ENCODE assay signal across 23 cellular contexts in genomic region chrX:121245763-121246162, GRCh38.
DNase-seq lines count a peak whose midpoint lies in the region; ATAC-seq, FAIRE-seq and TF ChIP-seq lines count a peak whose summit lies in the region.
"Had no signal": no experiment of that assay in that cellular context is flagged by ENCODE, and none has a peak within 500 bp of the region (broad histone marks: within the 10 kb centered on the region; RNA-seq: fewer than 3 reads in every experiment).

No MANE protein-coding gene starts in this region.

- H3K4me2 ChIP-seq in H1 (ENCODE audit: insufficient read depth in 1 of 2, low read depth in 2 of 2, low read length in 2 of 2) (no peak overlapping the region), HepG2 (ENCODE audit: low read depth, low read length) (0 out of 2 replicates have a peak overlapping the region, but pooled peaks have one; percentile 3), neural progenitor cell (no peak overlapping the region)
- H3K4me2 ChIP-seq: A549, BLaER1 had no signal

- H2BK20ac ChIP-seq in H1 (ENCODE audit: low read length), result no peak overlapping the region

- TF ChIP-seq RAD21 in H1 (IDR thresholded peaks at IDR 0.05 in 1 of 2, conservative IDR thresholded peaks at IDR 0.05 in 1 of 2; ENCODE audit: low read depth in 2 of 2, low read length in 2 of 2) (no peak), HepG2 (CRISPR knock-in tag; IDR thresholded peaks at IDR 0.05) (no peak)

- H2BK120ac ChIP-seq in H1 (replicated peaks; ENCODE audit: low read depth, low read length), result no peak overlapping the region

- no peaks in the 10 kb centered on the region for H3K27me3 ChIP-seq in H1 (replicated peaks in 1 of 4; ENCODE audit: control insufficient read depth in 3 of 4, extremely low read depth in 1 of 4, insufficient read depth in 3 of 4, low read length in 3 of 4)
- no peaks in the 10 kb centered on the region for H3K27me3 ChIP-seq in HepG2 (ENCODE audit: control insufficient read depth in 1 of 2, insufficient read depth in 2 of 2, low read length in 2 of 2)
- no peaks in the 10 kb centered on the region for H3K27me3 ChIP-seq in neural progenitor cell
- H3K27me3 ChIP-seq: BLaER1 had no signal

- intact Hi-C loops in HepG2 (cut with micrococcal nuclease; ENCODE audit: unreplicated experiment), result no loop called here

- CTCF ChIA-PET in H1 (lab: Charles Lee; ENCODE audit: partially characterized antibody) (no interaction called here), HepG2 (lab: Yijun Ruan, JAX; ENCODE audit: low intra/inter-chr PET ratio, low total read pairs) (no interaction called here)

- H3K4me1 Mint-ChIP-seq in neural progenitor cell (peaks cover 5% of the 10 kb centered on the region), nephron progenitor cell (no peaks in the 10 kb centered on the region)
- H3K4me1 Mint-ChIP-seq: IgD-negative memory B cell had no signal

- POLR2A ChIA-PET in H1 (lab: Charles Lee; ENCODE audit: partially characterized antibody), result no interaction called here
- POLR2A ChIA-PET in HepG2 (lab: Yijun Ruan, JAX), result no interaction called here

- H3K27ac ChIP-seq in H1 (ENCODE audit: low read depth, low read length) (no peak overlapping the region), HepG2 (ENCODE audit: extremely low read length, insufficient read depth, low read length) (peak overlapping the region; percentile 69), neural progenitor cell (no peak overlapping the region)
- H3K27ac ChIP-seq: 22Rv1, A549, BLaER1, HL-60 had no signal

- no peak overlapping the region for H2BK5ac ChIP-seq in H1 (ENCODE audit: low read depth, low read length)

- H3K4me3 Mint-ChIP-seq in neural progenitor cell (no peak overlapping the region), nephron progenitor cell (no peak overlapping the region)
- H3K4me3 Mint-ChIP-seq: CD8-positive, alpha-beta T cell; IgD-negative memory B cell had no signal

- TF ChIP-seq POLR2A in H1 (IDR thresholded peaks at IDR 0.05; ENCODE audit: control extremely low read depth in 1 of 2, low read depth in 2 of 2, low read length in 2 of 2) (no peak), HepG2 (IDR thresholded peaks at IDR 0.05; ENCODE audit: insufficient read depth in 1 of 2, low read depth in 2 of 2, low read length in 2 of 2) (no peak)

- no peak overlapping the region for H2BK15ac ChIP-seq in H1 (ENCODE audit: low read length)

- no peaks in the 10 kb centered on the region for H3K36me3 ChIP-seq in H1 (ENCODE audit: control insufficient read depth in 2 of 4, insufficient read depth in 4 of 4, low read length in 3 of 4)
- H3K36me3 ChIP-seq in HepG2 (replicated peaks in 1 of 2; ENCODE audit: control insufficient read depth in 1 of 2, insufficient read depth in 2 of 2, low read length in 2 of 2), result no peaks in the 10 kb centered on the region
- peaks cover 3% of the 10 kb centered on the region for H3K36me3 ChIP-seq in neural progenitor cell
- H3K36me3 ChIP-seq: BLaER1, HAP-1 had no signal

- H3K4me1 ChIP-seq in H1 (replicated peaks in 1 of 4; ENCODE audit: control insufficient read depth in 3 of 4, insufficient read depth in 4 of 4, low read length in 3 of 4) (no peaks in the 10 kb centered on the region), HepG2 (ENCODE audit: insufficient read depth, low read length) (peaks cover 32% of the 10 kb centered on the region), neural progenitor cell (no peaks in the 10 kb centered on the region)
- H3K4me1 ChIP-seq: A549, BLaER1 had no signal

- H3K36me3 Mint-ChIP-seq in neural progenitor cell, result peaks cover 2% of the 10 kb centered on the region
- peaks cover 7% of the 10 kb centered on the region for H3K36me3 Mint-ChIP-seq in nephron progenitor cell (ENCODE audit: low read depth)
- H3K36me3 Mint-ChIP-seq: CD8-positive, alpha-beta T cell; IgD-negative memory B cell had no signal

- no TSS peak for BruUV-seq in HepG2 (replicated peaks; lab: Mats Ljungman, UMichigan)

- H3K4me3 ChIP-seq in H1 (ENCODE audit: extremely low read depth in 1 of 4, insufficient read depth in 2 of 4, low read depth in 3 of 4, low read length in 4 of 4) (no peak overlapping the region), HepG2 (replicated peaks in 1 of 3; ENCODE audit: insufficient read depth in 1 of 3, low read depth in 2 of 3, low read length in 3 of 3) (no peak overlapping the region), neural progenitor cell (no peak overlapping the region)
- H3K4me3 ChIP-seq: A549, BLaER1, GM12878, HAP-1 had no signal

- no peak overlapping the region for H3K23ac ChIP-seq in H1 (ENCODE audit: insufficient read length)

- H2AK5ac ChIP-seq in H1 (ENCODE audit: low read depth, low read length), result no peak overlapping the region

- TF ChIP-seq CTCF in H1 (IDR thresholded peaks at IDR 0.05; ENCODE audit: control extremely low read depth in 1 of 3, insufficient read depth in 1 of 3, low read depth in 1 of 3, low read length in 3 of 3) (no peak), HepG2 (CRISPR knock-in tag; IDR thresholded peaks at IDR 0.05) (no peak), neural progenitor cell (IDR thresholded peaks at IDR 0.05) (no peak), nephron progenitor cell (IDR thresholded peaks at IDR 0.05) (no peak)

- H2BK12ac ChIP-seq in H1 (ENCODE audit: low read depth, low read length), result no peak overlapping the region

- peak overlapping the region; percentile 19 for H3K27ac Mint-ChIP-seq in neural progenitor cell
- no peak overlapping the region for H3K27ac Mint-ChIP-seq in nephron progenitor cell
- H3K27ac Mint-ChIP-seq: CD8-positive, alpha-beta T cell; IgD-negative memory B cell had no signal

- H3K4ac ChIP-seq in H1 (replicated peaks; ENCODE audit: insufficient read length, low read depth, low read length), result no peak overlapping the region

- no peaks in the 10 kb centered on the region for H3F3A ChIP-seq in neural progenitor cell (ENCODE audit: low read depth)

- no peaks in the 10 kb centered on the region for H3K79me2 ChIP-seq in H1 (ENCODE audit: control insufficient read depth in 1 of 2, insufficient read depth in 2 of 2, low read length in 2 of 2)
- no peaks in the 10 kb centered on the region for H3K79me2 ChIP-seq in HepG2 (ENCODE audit: insufficient read depth, low read length)
- H3K79me2 ChIP-seq in neural progenitor cell (ENCODE audit: low read depth), result no peaks in the 10 kb centered on the region

- H4K5ac ChIP-seq in H1 (ENCODE audit: insufficient read length, low read depth, low read length), result no peak overlapping the region

- TF ChIP-seq EP300 in H1 (IDR thresholded peaks at IDR 0.05; ENCODE audit: borderline replicate concordance in 1 of 2, low read depth in 2 of 2, low read length in 2 of 2) (no peak), HepG2 (IDR thresholded peaks at IDR 0.05; ENCODE audit: low read depth in 2 of 2, low read length in 2 of 2) (peak in 1 of 2 experiments; percentile 90; a peak in 2 of 4 replicates), HepG2 (CRISPR knock-in tag; IDR thresholded peaks at IDR 0.05; ENCODE audit: borderline replicate concordance) (no peak; the same call in 1 of the 2 replicates)

- H3K56ac ChIP-seq in H1 (replicated peaks; ENCODE audit: insufficient read length, low read depth, low read length), result no peak overlapping the region

- in situ Hi-C loops in HepG2 (cut with HindIII; ENCODE audit: extremely low pct_ligation_motif_present, low pct_unique_long_range_greater_than_20kb), result no loop called here

- H3K27me3 Mint-ChIP-seq in neural progenitor cell (ENCODE audit: insufficient read depth, low read depth) (no peaks in the 10 kb centered on the region), nephron progenitor cell (ENCODE audit: low read depth, poor library complexity) (no peaks in the 10 kb centered on the region)
- H3K27me3 Mint-ChIP-seq: IgD-negative memory B cell had no signal

- H3K9me3 ChIP-seq in H1 (ENCODE audit: insufficient read depth in 2 of 2, low read depth in 1 of 2, low read length in 1 of 2), result peaks cover 3 to 8% of the 10 kb centered on the region in 2 experiments; a peak in 1 of 4 replicates
- no peaks in the 10 kb centered on the region for H3K9me3 ChIP-seq in HepG2 (ENCODE audit: low read length)
- H3K9me3 ChIP-seq in neural progenitor cell (ENCODE audit: low read depth), result peaks cover 13% of the 10 kb centered on the region
- H3K9me3 ChIP-seq: A549, HAP-1 had no signal

- H2AFZ ChIP-seq in H1 (ENCODE audit: low read length) (no peak overlapping the region), HepG2 (ENCODE audit: low read length) (no peak overlapping the region), neural progenitor cell (replicated peaks) (no peak overlapping the region)

- H3K79me1 ChIP-seq in H1 (ENCODE audit: low read depth, low read length), result no peaks in the 10 kb centered on the region

- no peak overlapping the region for H4K8ac ChIP-seq in H1 (ENCODE audit: extremely low read depth, insufficient read depth, low read length)

- H4K91ac ChIP-seq in H1 (replicated peaks; ENCODE audit: insufficient read length, low read length), result no peak overlapping the region

- DNase-seq in Ammon's horn (ENCODE audit: low spot score) (peak; percentile 2), H1 (ENCODE audit: low read depth in 1 of 2, low spot score in 2 of 2) (no peak), HepG2 (ENCODE audit: low spot score) (peak; percentile 48), neural progenitor cell (ENCODE audit: low spot score) (peak; percentile 18), nephron progenitor cell (no peak), NCI-H2081 (lab: John Stamatoyannopoulos, UW) (no peak)
- DNase-seq in stimulated activated CD4-positive, alpha-beta T cell treated with anti-CD3 and anti-CD28 coated beads, Interleukin-4, amount 100 ng/mL, for 1 hour, result no peak
- DNase-seq: AML-193; CD8-positive, alpha-beta T cell; COR-L47; DMS 273 treated with DMSO at 0.1 percent for 48 hours; DMS53; DND-41; EL had no signal

- peaks cover 20% of the 10 kb centered on the region for H3K9me3 Mint-ChIP-seq in neural progenitor cell
- peaks cover 48% of the 10 kb centered on the region for H3K9me3 Mint-ChIP-seq in nephron progenitor cell
- H3K9me3 Mint-ChIP-seq: CD8-positive, alpha-beta T cell had no signal

- H4K20me1 ChIP-seq in H1 (replicated peaks in 1 of 2; ENCODE audit: control insufficient read depth in 1 of 2, insufficient read depth in 2 of 2, low read length in 2 of 2) (no peaks in the 10 kb centered on the region), HepG2 (ENCODE audit: insufficient read depth, low read length) (no peaks in the 10 kb centered on the region), neural progenitor cell (ENCODE audit: low read depth) (no peaks in the 10 kb centered on the region)
- H4K20me1 ChIP-seq: BLaER1 had no signal

- no peak overlapping the region for H3K9ac ChIP-seq in H1 (replicated peaks in 1 of 4; ENCODE audit: extremely low read depth in 1 of 4, low read depth in 3 of 4, low read length in 3 of 4)
- no peak overlapping the region for H3K9ac ChIP-seq in HepG2 (ENCODE audit: insufficient read depth, low read depth, low read length)
- H3K9ac ChIP-seq in neural progenitor cell, result no peak overlapping the region
- H3K9ac ChIP-seq: BLaER1 had no signal

- no peak overlapping the region for H3K18ac ChIP-seq in H1 (ENCODE audit: extremely low read depth, low read length)

- peak; percentile 39 for FAIRE-seq in H1 (lab: Jason Lieb, UNC)
- FAIRE-seq in HepG2 (lab: Jason Lieb, UNC), result peak; percentile 66
- FAIRE-seq: A549, GM12878, GM19239 had no signal

- H3K23me2 ChIP-seq in H1 (ENCODE audit: low read depth, low read length), result no peaks in the 10 kb centered on the region

- peak; percentile 78 for ATAC-seq in HepG2
- ATAC-seq in HG02642 (IDR thresholded peaks at IDR 0.05; ENCODE audit: poor library complexity, unreplicated experiment), result no peak
- ATAC-seq: A549; CD8-positive, alpha-beta T cell; GM12878 had no signal

- H3K14ac ChIP-seq in H1 (ENCODE audit: insufficient read length), result no peak overlapping the region

Comparison
In these comparisons a context has a peak if more than half of its experiments do, and no peak if none do; other contexts are left out.
1. DNase-seq: peak in Ammon's horn (single experiment), HepG2 (single experiment) and neural progenitor cell (single experiment); none in H1 (0 of 2), nephron progenitor cell (single experiment), stimulated activated CD4-positive, alpha-beta T cell treated with anti-CD3 and anti-CD28 coated beads, Interleukin-4, amount 100 ng/mL, for 1 hour (single experiment) and NCI-H2081 (0 of 2).